Comparison of ENCODE assay signal across 24 cellular contexts in genomic region chr7:85600425-85600824, GRCh38.
DNase-seq lines count a peak whose midpoint lies in the region; ATAC-seq, FAIRE-seq and TF ChIP-seq lines count a peak whose summit lies in the region.
"Had no signal": no experiment of that assay in that cellular context is flagged by ENCODE, and none has a peak within 500 bp of the region (broad histone marks: within the 10 kb centered on the region; RNA-seq: fewer than 3 reads in every experiment).

No MANE protein-coding gene starts in this region.

- H3K4me3 ChIP-seq in upper lobe of left lung = no peak overlapping the region
- H3K4me3 ChIP-seq: A549, PC-9, thoracic aorta had no signal

- TF ChIP-seq CTCF in upper lobe of left lung (IDR thresholded peaks at IDR 0.05) = no peak
- no peak for TF ChIP-seq CTCF in GM13977 (IDR thresholded peaks at IDR 0.05; ENCODE audit: extremely low read depth, insufficient read depth, missing control alignments)

- no peak for TF ChIP-seq EP300 in upper lobe of left lung (IDR thresholded peaks at IDR 0.05)

- TF ChIP-seq POLR2A in upper lobe of left lung (IDR thresholded peaks at IDR 0.05) = no peak

- in situ Hi-C loops in GM13977 (cut with MboI; ENCODE audit: low pct_unique_long_range_greater_than_20kb, low sequenced_read_pairs, unreplicated experiment) = no loop called here

- H3K9me3 ChIP-seq in upper lobe of left lung = no peaks in the 10 kb centered on the region
- H3K9me3 ChIP-seq: A549, neutrophil, thoracic aorta had no signal

- no peaks in the 10 kb centered on the region for H3K36me3 ChIP-seq in upper lobe of left lung
- H3K36me3 ChIP-seq: neutrophil, thoracic aorta had no signal

- peak; percentile 58 for FAIRE-seq in urothelium cell line (lab: Jason Lieb, UNC)
- FAIRE-seq: A549, GM19239 had no signal

- ATAC-seq in upper lobe of left lung (ENCODE audit: low FRiP score in 2 of 2) = no peak
- ATAC-seq: A549, HCT116, left cardiac atrium, right cardiac atrium had no signal

- DNase-seq in NCI-H82 (lab: John Stamatoyannopoulos, UW) (peak; percentile 39), NCI-H82 treated with DMSO at 0.1 percent for 48 hours (lab: John Stamatoyannopoulos, UW; ENCODE audit: unreplicated experiment) (no peak), SK-N-DZ (ENCODE audit: low spot score) (peak; percentile 80), iris pigment epithelial cell (ENCODE audit: low read depth) (peak; percentile 16), urothelium cell line (ENCODE audit: low spot score) (no peak), dermis blood vessel endothelial cell (no peak), upper lobe of left lung (no peak), GM13977 (ENCODE audit: low spot score) (no peak)
- DNase-seq: activated naive CD4-positive, alpha-beta T cell; activated T-cell treated with anti-CD3 and anti-CD28 coated beads for 4 hours; anterior cingulate cortex; cerebellar nuclear complex; effector memory CD4-positive, alpha-beta T cell; left cardiac atrium; NCI-H2081 treated with DMSO at 0.1 percent for 48 hours; PC-9; right cardiac atrium had no signal

- H3K4me1 ChIP-seq in upper lobe of left lung = no peaks in the 10 kb centered on the region

- no peaks in the 10 kb centered on the region for H3K27me3 ChIP-seq in upper lobe of left lung
- H3K27me3 ChIP-seq: neutrophil had no signal

- 36 to 39% methylated on average over 3 of the region's 3 CpGs for WGBS in upper lobe of left lung, 2 donors

- H3K27ac ChIP-seq in upper lobe of left lung = no peak overlapping the region
- H3K27ac ChIP-seq: A549, C4-2B, KMS-11, neutrophil, PC-9, thoracic aorta had no signal

Comparison
In these comparisons a context has a peak if more than half of its experiments do, and no peak if none do; other contexts are left out.
1. DNase-seq: peak in NCI-H82 (single experiment), SK-N-DZ (single experiment) and iris pigment epithelial cell (single experiment); none in NCI-H82 treated with DMSO at 0.1 percent for 48 hours (single experiment), urothelium cell line (single experiment), dermis blood vessel endothelial cell (single experiment), upper lobe of left lung (0 of 2) and GM13977 (single experiment).